ENCODE assay signal across 1 cellular context in the genomic region with DNA sequence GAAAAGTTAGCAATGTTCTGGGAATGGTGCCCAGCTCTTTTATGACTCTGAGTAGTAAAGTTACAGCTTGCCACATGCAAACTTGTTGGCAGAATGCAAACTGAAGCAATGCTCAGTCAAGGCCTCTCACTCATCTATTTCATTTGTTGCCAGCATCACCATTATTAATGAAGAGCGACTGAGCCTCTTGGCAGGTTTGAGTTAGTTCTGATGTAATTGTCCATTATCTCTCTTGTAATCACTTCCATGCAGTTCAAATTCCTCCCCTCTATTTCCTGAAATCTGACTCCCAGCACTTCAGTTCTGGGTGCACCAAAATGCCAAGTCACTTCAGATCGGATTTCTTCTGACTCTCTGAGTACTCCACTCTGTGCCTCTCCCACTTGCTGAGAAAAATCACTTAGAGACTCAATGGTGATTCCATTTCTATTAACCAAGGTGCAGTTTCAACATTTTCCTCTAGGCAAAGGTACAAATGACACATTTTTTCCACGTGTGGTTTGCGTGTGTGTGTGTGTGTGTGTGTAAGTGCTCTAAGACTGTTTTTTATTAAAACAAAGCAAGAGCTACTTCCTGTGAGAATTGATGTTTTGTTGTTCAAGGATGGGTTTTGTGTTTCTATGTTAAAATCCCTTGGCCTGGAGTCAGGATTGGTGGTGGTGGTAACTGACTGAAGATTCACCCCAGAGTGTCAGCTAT.
TF ChIP-seq lines count a peak whose summit lies in the region.

No MANE protein-coding gene starts in this region.

TF ChIP-seq in K562, 482 proteins besides CTCF, POLR2A, EP300 and RAD21 (continued from another document and continues in another):
- TF ChIP-seq RREB1 (CRISPR knock-in tag; IDR thresholded peaks at IDR 0.05), result no peak
- peak; percentile 68; the same call in 1 of the 2 replicates for TF ChIP-seq MAFF (IDR thresholded peaks at IDR 0.05; ENCODE audit: low read length)
- no peak for TF ChIP-seq ZNF311 (CRISPR knock-in tag; IDR thresholded peaks at IDR 0.05)
- TF ChIP-seq GTF2E2 (tag; IDR thresholded peaks at IDR 0.05), result no peak
- TF ChIP-seq CHD7 (IDR thresholded peaks at IDR 0.05; ENCODE audit: low read depth, low read length), result no peak
- TF ChIP-seq GATA2 (CRISPR knock-in tag; IDR thresholded peaks at IDR 0.05), result 0 out of 2 replicates have a peak, but pooled peaks have one; percentile 23
- peak; percentile 85 for TF ChIP-seq ELF1 (tag; IDR thresholded peaks at IDR 0.05)
- TF ChIP-seq EZH2 (IDR thresholded peaks at IDR 0.05; ENCODE audit: borderline replicate concordance, low read depth, low read length), result no peak
- TF ChIP-seq ZNF174 (CRISPR knock-in tag; IDR thresholded peaks at IDR 0.05), result no peak
- TF ChIP-seq, protein P1, sequence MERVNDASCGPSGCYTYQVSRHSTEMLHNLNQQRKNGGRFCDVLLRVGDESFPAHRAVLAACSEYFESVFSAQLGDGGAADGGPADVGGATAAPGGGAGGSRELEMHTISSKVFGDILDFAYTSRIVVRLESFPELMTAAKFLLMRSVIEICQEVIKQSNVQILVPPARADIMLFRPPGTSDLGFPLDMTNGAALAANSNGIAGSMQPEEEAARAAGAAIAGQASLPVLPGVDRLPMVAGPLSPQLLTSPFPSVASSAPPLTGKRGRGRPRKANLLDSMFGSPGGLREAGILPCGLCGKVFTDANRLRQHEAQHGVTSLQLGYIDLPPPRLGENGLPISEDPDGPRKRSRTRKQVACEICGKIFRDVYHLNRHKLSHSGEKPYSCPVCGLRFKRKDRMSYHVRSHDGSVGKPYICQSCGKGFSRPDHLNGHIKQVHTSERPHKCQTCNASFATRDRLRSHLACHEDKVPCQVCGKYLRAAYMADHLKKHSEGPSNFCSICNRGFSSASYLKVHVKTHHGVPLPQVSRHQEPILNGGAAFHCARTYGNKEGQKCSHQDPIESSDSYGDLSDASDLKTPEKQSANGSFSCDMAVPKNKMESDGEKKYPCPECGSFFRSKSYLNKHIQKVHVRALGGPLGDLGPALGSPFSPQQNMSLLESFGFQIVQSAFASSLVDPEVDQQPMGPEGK (CRISPR knock-in tag; IDR thresholded peaks at IDR 0.05; ENCODE audit: borderline replicate concordance), result no peak
- TF ChIP-seq CREBBP (IDR thresholded peaks at IDR 0.05; ENCODE audit: low read depth, low read length), result no peak
- TF ChIP-seq ZNF408 (CRISPR knock-in tag; IDR thresholded peaks at IDR 0.05; ENCODE audit: low read depth), result no peak
- TF ChIP-seq SMAD4 (CRISPR knock-in tag; conservative IDR thresholded peaks at IDR 0.05), result no peak
- TF ChIP-seq ZNF165 (CRISPR knock-in tag; IDR thresholded peaks at IDR 0.05; ENCODE audit: borderline replicate concordance), result no peak
- peak; percentile 57 for TF ChIP-seq GABPA (tag; conservative IDR thresholded peaks at IDR 0.05; ENCODE audit: low read depth)
- peak; percentile 68; the same call in 1 of the 2 replicates for TF ChIP-seq HDAC2 (IDR thresholded peaks at IDR 0.05)
- no peak for TF ChIP-seq RBM14 (IDR thresholded peaks at IDR 0.05; ENCODE audit: borderline replicate concordance, insufficient read depth, low read depth, low read length)
- TF ChIP-seq, protein P2, sequence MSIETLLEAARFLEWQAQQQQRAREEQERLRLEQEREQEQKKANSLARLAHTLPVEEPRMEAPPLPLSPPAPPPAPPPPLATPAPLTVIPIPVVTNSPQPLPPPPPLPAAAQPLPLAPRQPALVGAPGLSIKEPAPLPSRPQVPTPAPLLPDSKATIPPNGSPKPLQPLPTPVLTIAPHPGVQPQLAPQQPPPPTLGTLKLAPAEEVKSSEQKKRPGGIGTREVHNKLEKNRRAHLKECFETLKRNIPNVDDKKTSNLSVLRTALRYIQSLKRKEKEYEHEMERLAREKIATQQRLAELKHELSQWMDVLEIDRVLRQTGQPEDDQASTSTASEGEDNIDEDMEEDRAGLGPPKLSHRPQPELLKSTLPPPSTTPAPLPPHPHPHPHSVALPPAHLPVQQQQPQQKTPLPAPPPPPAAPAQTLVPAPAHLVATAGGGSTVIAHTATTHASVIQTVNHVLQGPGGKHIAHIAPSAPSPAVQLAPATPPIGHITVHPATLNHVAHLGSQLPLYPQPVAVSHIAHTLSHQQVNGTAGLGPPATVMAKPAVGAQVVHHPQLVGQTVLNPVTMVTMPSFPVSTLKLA (conservative IDR thresholded peaks at IDR 0.05), result no peak
- TF ChIP-seq MAX (CRISPR knock-in tag; IDR thresholded peaks at IDR 0.05), result no peak
- TF ChIP-seq MYC (IDR thresholded peaks at IDR 0.05; ENCODE audit: low read depth, low read length), result no peak
- TF ChIP-seq MYC (CRISPR knock-in tag; IDR thresholded peaks at IDR 0.05; ENCODE audit: borderline replicate concordance, low read depth), result no peak
- peak; percentile 28; the same call in 1 of the 2 replicates for TF ChIP-seq LEF1 (IDR thresholded peaks at IDR 0.05)
- no peak for TF ChIP-seq ZNF586 (CRISPR knock-in tag; conservative IDR thresholded peaks at IDR 0.05)
- TF ChIP-seq ZNF280A (IDR thresholded peaks at IDR 0.05; ENCODE audit: low read depth, partially characterized antibody), result no peak
- TF ChIP-seq JUNB (CRISPR knock-in tag; conservative IDR thresholded peaks at IDR 0.05), result no peak
- TF ChIP-seq MTA2 (IDR thresholded peaks at IDR 0.05; ENCODE audit: low read depth), result no peak
- no peak for TF ChIP-seq CHD2 (IDR thresholded peaks at IDR 0.05; ENCODE audit: low read depth, low read length)
- TF ChIP-seq HDAC6 (IDR thresholded peaks at IDR 0.05; ENCODE audit: low read depth, low read length), result no peak
- peak; percentile 86 for TF ChIP-seq KDM1A (IDR thresholded peaks at IDR 0.05)
- no peak for TF ChIP-seq RUNX1 (IDR thresholded peaks at IDR 0.05; ENCODE audit: low read depth)
- TF ChIP-seq ZNF778 (CRISPR knock-in tag; IDR thresholded peaks at IDR 0.05), result no peak
- no peak for TF ChIP-seq ZNF121 (CRISPR knock-in tag; conservative IDR thresholded peaks at IDR 0.05)
- TF ChIP-seq PHTF2 (CRISPR knock-in tag; IDR thresholded peaks at IDR 0.05), result no peak
- no peak for TF ChIP-seq TRIM28 (IDR thresholded peaks at IDR 0.05)
